ENCODE assay signal across 9 cellular contexts in the genomic region with DNA sequence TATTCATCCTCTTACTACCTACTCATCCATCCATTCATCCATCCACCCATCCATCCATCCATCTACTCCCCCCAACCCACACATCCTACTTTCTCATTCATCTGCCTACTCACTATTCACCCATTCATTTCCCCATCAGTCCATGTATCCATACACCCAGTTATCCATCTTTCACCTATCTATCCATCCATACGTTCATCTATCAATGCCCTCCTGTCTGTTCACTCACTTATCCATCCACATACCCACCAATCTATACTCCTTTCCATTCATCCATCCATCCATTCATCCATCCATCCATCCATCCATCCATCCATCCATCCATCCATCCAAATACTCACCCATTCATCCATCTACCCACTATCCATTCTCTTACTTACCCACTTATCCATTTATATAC.
"Had no signal": no experiment of that assay in that cellular context is flagged by ENCODE, and none has a peak within 500 bp of the region (broad histone marks: within the 10 kb centered on the region; RNA-seq: fewer than 3 reads in every experiment).

No MANE protein-coding gene starts in this region.

- ATAC-seq: HepG2 had no signal

- H3K9ac ChIP-seq: GM23248 had no signal

- H3K27ac ChIP-seq: GM23248, HL-60 had no signal

- FAIRE-seq: H54, HepG2 had no signal

- DNase-seq: GM23248, GOT3, H9, HCEC 1CT, HFFc6, KBM-7 had no signal

- H3K4me3 ChIP-seq: GM23248 had no signal

- H2AFZ ChIP-seq: GM23248 had no signal
